In the genomic region with DNA sequence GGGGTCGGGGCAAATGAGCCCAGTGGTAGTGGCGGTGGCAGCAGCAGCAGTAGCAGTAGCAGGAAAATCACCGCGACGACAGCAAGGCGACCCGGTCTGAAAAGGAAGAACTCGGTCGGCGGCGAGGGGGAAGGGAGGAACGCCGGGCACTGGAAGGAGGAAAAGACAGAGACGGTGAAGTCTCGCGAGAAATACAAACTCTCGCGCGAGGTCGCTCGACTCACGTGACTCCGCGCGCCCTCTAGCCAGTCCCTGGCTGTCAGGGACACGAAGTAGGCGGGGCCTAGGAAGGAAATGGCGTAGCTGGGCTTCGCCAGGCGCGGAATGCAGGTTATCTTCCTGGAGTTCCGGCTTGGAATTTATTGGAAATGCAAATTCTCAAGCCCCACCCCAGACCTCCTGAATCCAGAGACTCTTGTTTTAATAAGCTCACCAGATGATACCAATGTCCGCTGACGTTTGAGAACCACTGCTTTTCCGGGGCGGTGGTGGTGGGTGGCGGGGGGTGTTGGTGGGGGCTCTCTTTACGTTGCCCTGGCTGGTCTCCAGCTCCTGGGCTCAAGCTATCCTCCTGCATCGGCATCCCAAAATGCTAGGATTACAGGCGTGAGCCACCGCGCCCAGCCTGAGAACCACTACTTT, we compare ENCODE assay signal across 8 cellular contexts. TPM values are rescaled to one million over a fixed set of nuclear protein-coding genes. Genes with fewer than 3 reads are reported as not detected.
DNase-seq lines count a peak whose midpoint lies in the region; ATAC-seq, FAIRE-seq and TF ChIP-seq lines count a peak whose summit lies in the region.

A gene (minus strand): TSS at position 141 of the 642 bp plus-strand sequence. CDS start 1,333 bp downstream, outside the sequence.

- H3K9ac ChIP-seq in IMR-90 (ENCODE audit: low read depth, low read length): peak within 1 kb of the TSS; percentile 85
- H3K9ac ChIP-seq in endothelial cell of umbilical vein (replicated peaks; ENCODE audit: extremely low read depth, insufficient read depth, low read length): peak within 1 kb of the TSS; percentile 99

- H2BK15ac ChIP-seq in IMR-90 (ENCODE audit: low read depth, low read length): no peak within 1 kb of the TSS

- H3K56ac ChIP-seq in IMR-90 (ENCODE audit: extremely low read depth, insufficient read depth, low read length): peak within 1 kb of the TSS; percentile 70

- H2AK9ac ChIP-seq in IMR-90 (replicated peaks; ENCODE audit: low read depth, low read length, poor library complexity): peak within 1 kb of the TSS; percentile 93

- intact Hi-C loops in IMR-90 (cut with micrococcal nuclease) (loop anchor here (10.0 kb wide), 1 partner anchor 610 kb away; a partner anchor contains a TSS), endothelial cell of umbilical vein (cut with micrococcal nuclease) (loop anchor here (1.0 to 5.0 kb wide), 6 partner anchors 168 to 1832 kb away; a partner anchor contains a TSS)

- in situ Hi-C loops in IMR-90 (cut with MboI; ENCODE audit: low sequenced_read_pairs): loop anchor here (10.0 to 25.0 kb wide), 2 partner anchors 580 to 1832 kb away; no protein-coding TSS in a partner anchor

- TF ChIP-seq POLR2A in IMR-90 (IDR thresholded peaks at IDR 0.05; ENCODE audit: low read depth, low read length): peak; percentile 81; the same call in 1 of the 2 replicates
- peak; percentile 51 for TF ChIP-seq POLR2A in endothelial cell of umbilical vein (IDR thresholded peaks at IDR 0.05; ENCODE audit: low read depth, low read length)

- no peak for TF ChIP-seq RAD21 in IMR-90 (IDR thresholded peaks at IDR 0.05; ENCODE audit: low read length)

- DNase-seq in DMS 273 (lab: John Stamatoyannopoulos, UW; ENCODE audit: unreplicated experiment): peak; percentile 98
- DNase-seq in IMR-90: peak; percentile 97
- peak; percentile 99 for DNase-seq in OCI-M1 (lab: John Stamatoyannopoulos, UW)
- DNase-seq in activated T-cell treated with anti-CD3 and anti-CD28 coated beads for 24 hours (ENCODE audit: low read depth): peak; percentile 96
- DNase-seq in endothelial cell of umbilical vein (ENCODE audit: low read depth, low spot score): peak; percentile 99
- DNase-seq in midbrain (lab: John Stamatoyannopoulos, UW): peak; percentile 98
- DNase-seq in stimulated activated CD8-positive, alpha-beta memory T cell treated with anti-CD3 and anti-CD28 coated beads, Interleukin-2, amount 100 ng/mL, for 1 hour (ENCODE audit: low read depth in 2 of 2): peak; percentile 94 to 95

- H3K4me3 ChIP-seq in IMR-90 (ENCODE audit: insufficient read depth, low read depth, low read length): peak within 1 kb of the TSS; percentile 90
- peak within 1 kb of the TSS; percentile 95 to 99 (median 99) for H3K4me3 ChIP-seq in endothelial cell of umbilical vein (replicated peaks in 1 of 3; ENCODE audit: insufficient read depth in 1 of 3, low read depth in 1 of 3, low read length in 3 of 3)

- H2BK20ac ChIP-seq in IMR-90 (ENCODE audit: low read depth, low read length): no peak within 1 kb of the TSS

- peak within 1 kb of the TSS; percentile 76 for H2BK5ac ChIP-seq in IMR-90 (ENCODE audit: low read depth, low read length, poor library complexity, severe bottlenecking)

- 0 out of 2 replicates have a peak within 1 kb of the TSS, but pooled peaks have one; percentile 13 for H2AK5ac ChIP-seq in IMR-90 (ENCODE audit: low read depth, low read length)

- 0% methylated on average over 26 of the region's 42 CpGs; no CpG with 5 or more reads in 1 of the 2 experiments for WGBS in IMR-90 (ENCODE audit: extremely low coverage in 2 of 2, insufficient read length in 1 of 2), 2 experiments

- BruUV-seq in IMR-90 (replicated peaks; lab: Mats Ljungman, UMichigan): no TSS peak
- BruUV-seq in endothelial cell of umbilical vein (replicated peaks; lab: Mats Ljungman, UMichigan): no TSS peak

- H3K27me3 ChIP-seq in IMR-90 (ENCODE audit: control insufficient read depth, insufficient read depth, low read length) (no peaks in the 10 kb centered on the region), endothelial cell of umbilical vein (ENCODE audit: control insufficient read depth in 2 of 2, insufficient read depth in 2 of 2, low read length in 2 of 2) (no peaks in the 10 kb centered on the region)

- POLR2A ChIA-PET in IMR-90 (lab: Charles Lee; ENCODE audit: unreplicated experiment) (interaction anchor here (0.6 to 1.1 kb wide), 4 partner anchors 22 to 1852 kb away, joined by 3 to 4 read pairs (median 3); no protein-coding TSS in a partner anchor), endothelial cell of umbilical vein (lab: Charles Lee) (interaction anchor here (0.6 to 1.0 kb wide), 7 partner anchors 9 to 612 kb away, joined by 3 to 10 read pairs (median 5); no protein-coding TSS in a partner anchor)

- H3K4me2 ChIP-seq in IMR-90 (ENCODE audit: low read depth, low read length): peak within 1 kb of the TSS; percentile 97
- H3K4me2 ChIP-seq in endothelial cell of umbilical vein (ENCODE audit: insufficient read depth, low read length): peak within 1 kb of the TSS; percentile 95

- H3K18ac ChIP-seq in IMR-90 (ENCODE audit: low read depth, low read length): peak within 1 kb of the TSS; percentile 32; the same call in 1 of the 2 replicates

- H3K36me3 ChIP-seq in IMR-90 (ENCODE audit: control insufficient read depth, insufficient read depth, low read length) (peaks cover 7% of the 10 kb centered on the region), endothelial cell of umbilical vein (ENCODE audit: control insufficient read depth in 2 of 2, extremely low read depth in 1 of 2, insufficient read depth in 2 of 2, low read length in 2 of 2) (peaks cover 7 to 14% of the 10 kb centered on the region in 2 experiments)

- H3K27ac ChIP-seq in IMR-90 (ENCODE audit: insufficient read depth, low read length): peak within 1 kb of the TSS; percentile 76
- peak within 1 kb of the TSS; percentile 97 for H3K27ac ChIP-seq in endothelial cell of umbilical vein (ENCODE audit: insufficient read depth, low read depth, low read length)

- peaks cover 48% of the 10 kb centered on the region for H3K79me2 ChIP-seq in endothelial cell of umbilical vein (ENCODE audit: control insufficient read depth, insufficient read depth, low read length)

- ATAC-seq in GM21528 (IDR thresholded peaks at IDR 0.05; ENCODE audit: low FRiP score, unreplicated experiment) (peak; percentile 94), IMR-90 (ENCODE audit: low read depth) (peak; percentile 92)

- peak within 1 kb of the TSS; percentile 31 for H3K23ac ChIP-seq in IMR-90 (ENCODE audit: low read depth, low read length)

- TF ChIP-seq CTCF in IMR-90 (conservative IDR thresholded peaks at IDR 0.05; ENCODE audit: low read depth, low read length) (no peak), endothelial cell of umbilical vein (IDR thresholded peaks at IDR 0.05; ENCODE audit: extremely low read depth in 1 of 2, insufficient read depth in 1 of 2, low read depth in 1 of 2, low read length in 2 of 2) (no peak)

- H4K20me1 ChIP-seq in IMR-90 (ENCODE audit: insufficient read depth, low read length): peaks cover 11% of the 10 kb centered on the region; the same call in 1 of the 2 replicates
- H4K20me1 ChIP-seq in endothelial cell of umbilical vein (replicated peaks; ENCODE audit: control insufficient read depth, extremely low read depth, insufficient read depth, low read length): peaks cover 7% of the 10 kb centered on the region

- H2AFZ ChIP-seq in IMR-90 (replicated peaks; ENCODE audit: low read length, poor library complexity): peak within 1 kb of the TSS; percentile 89
- H2AFZ ChIP-seq in endothelial cell of umbilical vein (ENCODE audit: low read depth, low read length): peak within 1 kb of the TSS; percentile 50

- CTCF ChIA-PET in IMR-90 (lab: Yijun Ruan, JAX) (interaction anchor here (0.9 to 1.3 kb wide), 2 partner anchors 237 to 242 kb away, joined by 3 to 4 read pairs; no protein-coding TSS in a partner anchor), endothelial cell of umbilical vein (lab: Charles Lee) (interaction anchor here (0.6 to 4.2 kb wide), 21 partner anchors 9 to 1832 kb away, joined by 3 to 80 read pairs (median 5); no protein-coding TSS in a partner anchor)

- H3K79me1 ChIP-seq in IMR-90 (ENCODE audit: low read depth in 1 of 2, low read length in 2 of 2): peaks cover 4 to 14% of the 10 kb centered on the region in 2 experiments; a peak in 2 of 4 replicates

- H2BK120ac ChIP-seq in IMR-90 (ENCODE audit: low read depth, low read length): peak within 1 kb of the TSS; percentile 67; the same call in 1 of the 2 replicates

- H3K9me3 ChIP-seq in IMR-90 (ENCODE audit: control insufficient read depth, insufficient read depth, low read length) (no peaks in the 10 kb centered on the region), endothelial cell of umbilical vein (replicated peaks; ENCODE audit: control insufficient read depth, insufficient read depth, low read length) (no peaks in the 10 kb centered on the region)

- peak within 1 kb of the TSS; percentile 83 for H3K4ac ChIP-seq in IMR-90 (ENCODE audit: low read depth, low read length)

- peaks cover 4% of the 10 kb centered on the region; the same call in 1 of the 2 replicates for H3K4me1 ChIP-seq in IMR-90 (ENCODE audit: control insufficient read depth, insufficient read depth, low read length)
- H3K4me1 ChIP-seq in endothelial cell of umbilical vein (ENCODE audit: control insufficient read depth, extremely low read depth, insufficient read depth, low read length): peaks cover 47% of the 10 kb centered on the region

- peak; percentile 92 for FAIRE-seq in endothelial cell of umbilical vein (lab: Jason Lieb, UNC)

- dilution Hi-C loops in IMR-90 (cut with HindIII; ENCODE audit: low sequenced_read_pairs, unreplicated experiment) (no loop called here), endothelial cell of umbilical vein (cut with MboI; ENCODE audit: extremely low pct_ligation_motif_present, low sequenced_read_pairs) (no loop called here)

- H4K91ac ChIP-seq in IMR-90 (ENCODE audit: insufficient read depth, low read depth, low read length): peak within 1 kb of the TSS; percentile 79

- H3K9me1 ChIP-seq in IMR-90 (ENCODE audit: insufficient read depth, low read length) (no peaks in the 10 kb centered on the region; the same call in 1 of the 2 replicates), endothelial cell of umbilical vein (replicated peaks; ENCODE audit: control insufficient read depth, extremely low read depth, insufficient read depth, low read length) (no peaks in the 10 kb centered on the region)

- peak within 1 kb of the TSS; percentile 62 to 93 for H4K8ac ChIP-seq in IMR-90 (ENCODE audit: low read depth in 2 of 2, low read length in 2 of 2)

- peak within 1 kb of the TSS; percentile 92 for H4K5ac ChIP-seq in IMR-90 (ENCODE audit: low read depth, low read length)

- peak within 1 kb of the TSS; percentile 79 for H3K14ac ChIP-seq in IMR-90 (replicated peaks; ENCODE audit: low read depth, low read length)

RNA-seq across cellular contexts. Expression of the gene that starts here (rescaled TPM):
- 3.9 and 8.6 TPM in 2 replicates for total RNA-seq in IMR-90 (2012; rRNA removed)
- polyA plus RNA-seq in IMR-90 (2012; rRNA removed): 12.2 and 15.1 TPM in 2 replicates
- polyA plus RNA-seq in IMR-90 (2012; cell fraction: cytosol; rRNA removed): 3.6 and 4.1 TPM in 2 replicates
- polyA plus RNA-seq in IMR-90 (2012; cell fraction: nucleus; rRNA removed; ENCODE audit: low replicate concordance): 3.3 and 15.7 TPM in 2 replicates
- total RNA-seq in endothelial cell of umbilical vein: 38.5 and 39.3 TPM in 2 replicates
- polyA plus RNA-seq in endothelial cell of umbilical vein: 4.7 and 7.1 TPM in 2 replicates
- polyA plus RNA-seq in endothelial cell of umbilical vein (2011; cell fraction: cytosol; rRNA removed): 15.2 and 16.1 TPM in 2 replicates
- polyA plus RNA-seq in endothelial cell of umbilical vein (2011; cell fraction: nucleus; rRNA removed): 19.0 and 24.5 TPM in 2 replicates
- polyA plus RNA-seq in endothelial cell of umbilical vein (2012): 29.1 and 30.7 TPM in 2 replicates
- 4.4 and 5.6 TPM in 2 replicates for polyA minus RNA-seq in endothelial cell of umbilical vein
- polyA minus RNA-seq in endothelial cell of umbilical vein (2011; cell fraction: cytosol; rRNA and poly(A)+ RNA removed): 6.0 TPM
- polyA minus RNA-seq in endothelial cell of umbilical vein (2011; cell fraction: nucleus; rRNA and poly(A)+ RNA removed): 24.8 and 29.1 TPM in 2 replicates

Comparison
In these comparisons a context has a peak if more than half of its experiments do, and no peak if none do; other contexts are left out.
1. Peak in every context shown above with its lines: DNase-seq, ATAC-seq, H3K4me3 ChIP-seq and H3K27ac ChIP-seq.